Comparison of ENCODE assay signal across 1 cellular context in genomic region chr20:46022411-46023147, GRCh38.
TF ChIP-seq lines count a peak whose summit lies in the region.

No MANE protein-coding gene starts in this region.

TF ChIP-seq in H1, 55 proteins besides CTCF, POLR2A, EP300 and RAD21:
- TF ChIP-seq SRF (IDR thresholded peaks at IDR 0.05; ENCODE audit: low read depth, low read length) (no peak), SIN3A (conservative IDR thresholded peaks at IDR 0.05 in 1 of 2, IDR thresholded peaks at IDR 0.05 in 1 of 2; ENCODE audit: low read depth in 1 of 2, low read length in 2 of 2) (peak in 1 of 2 experiments; percentile 41; a peak in 1 of 4 replicates), KDM4A (IDR thresholded peaks at IDR 0.05; ENCODE audit: low read depth, low read length, severe bottlenecking) (peak; percentile 27), SP2 (IDR thresholded peaks at IDR 0.05; ENCODE audit: low read length) (no peak), KDM5A (IDR thresholded peaks at IDR 0.05; ENCODE audit: low read length) (0 out of 2 replicates have a peak, but pooled peaks have one; percentile 27), POLR2AphosphoS5 (IDR thresholded peaks at IDR 0.05; ENCODE audit: low read depth, low read length) (no peak; the same call in 1 of the 2 replicates), RBBP5 (IDR thresholded peaks at IDR 0.05; ENCODE audit: borderline replicate concordance, low read depth, low read length) (peak; percentile 41; the same call in 1 of the 2 replicates), CTBP2 (IDR thresholded peaks at IDR 0.05; ENCODE audit: borderline replicate concordance, insufficient read depth, insufficient read length, low read length) (no peak)
